10 cellular contexts compared by ENCODE assay signal in genomic region chr16:11370084-11370931, GRCh38. TPM values are rescaled to one million over a fixed set of nuclear protein-coding genes. Genes with fewer than 3 reads are reported as not detected.
A peak's percentile ranks its signal among the peaks of the same experiment; 100 is the strongest.
DNase-seq lines count a peak whose midpoint lies in the region; ATAC-seq and FAIRE-seq lines count a peak whose summit lies in the region.
"Had no signal": no experiment of that assay in that cellular context is flagged by ENCODE, and none has a peak within 500 bp of the region (broad histone marks: within the 10 kb centered on the region; RNA-seq: fewer than 3 reads in every experiment).

No MANE protein-coding gene starts in this region.

- H3K27ac Mint-ChIP-seq in natural killer cell treated with Interleukin-12 subunit alpha and Interleukin-12 subunit beta and Interleukin-15 and Interleukin-18, amount 100 ng/mL, for 72 hours: no peak overlapping the region

- ATAC-seq in HG02759 (IDR thresholded peaks at IDR 0.05; ENCODE audit: unreplicated experiment) (peak; percentile 82), GM18502 (IDR thresholded peaks at IDR 0.05; ENCODE audit: poor library complexity, unreplicated experiment) (no peak)
- ATAC-seq in natural killer cell treated with Interleukin-12 subunit alpha and Interleukin-12 subunit beta and Interleukin-15 and Interleukin-18, amount 100 ng/mL, for 72 hours: peak in 1 of 2 donors; percentile 51

- no peak overlapping the region for H3K56ac ChIP-seq in mesendoderm (ENCODE audit: low read length)

- WGBS in mesendoderm (ENCODE audit: extremely low coverage, insufficient coverage, low lambda C conversion rate): no CpG with 5 or more reads among the region's 7 CpGs

- H3K4me1 Mint-ChIP-seq in natural killer cell treated with Interleukin-12 subunit alpha and Interleukin-12 subunit beta and Interleukin-15 and Interleukin-18, amount 100 ng/mL, for 72 hours (ENCODE audit: low read depth in 2 of 2): peaks cover 18 to 21% of the 10 kb centered on the region in 2 donors

- H3K27me3 Mint-ChIP-seq in natural killer cell treated with Interleukin-12 subunit alpha and Interleukin-12 subunit beta and Interleukin-15 and Interleukin-18, amount 100 ng/mL, for 72 hours: peaks cover 7 to 9% of the 10 kb centered on the region in 2 donors

- H2AK5ac ChIP-seq in mesendoderm (ENCODE audit: low read length): no peak overlapping the region

- no peak overlapping the region for H2BK15ac ChIP-seq in mesendoderm (replicated peaks; ENCODE audit: low read depth)

- H4K5ac ChIP-seq in mesendoderm (ENCODE audit: low read length): no peak overlapping the region

- no peak overlapping the region for H3K4ac ChIP-seq in mesendoderm (ENCODE audit: low read depth, low read length)

- H3K4me3 Mint-ChIP-seq in natural killer cell treated with Interleukin-12 subunit alpha and Interleukin-12 subunit beta and Interleukin-15 and Interleukin-18, amount 100 ng/mL, for 72 hours: peak overlapping the region; percentile 25

- no peak overlapping the region for H3K4me3 ChIP-seq in mesendoderm (ENCODE audit: low read length)
- H3K4me3 ChIP-seq: ascending aorta, SJSA1 had no signal

- no peaks in the 10 kb centered on the region for H3K36me3 ChIP-seq in mesendoderm (ENCODE audit: control insufficient read depth, insufficient read depth, low read length)
- H3K36me3 ChIP-seq: ascending aorta, SJSA1 had no signal

- H3K18ac ChIP-seq in mesendoderm (ENCODE audit: low read length): no peak overlapping the region

- DNase-seq in GM18507 (ENCODE audit: extremely low spot score, insufficient read length, low read depth): no peak
- DNase-seq in UCSD-AML1 (lab: John Stamatoyannopoulos, UW; ENCODE audit: unreplicated experiment): peak; percentile 30
- no peak for DNase-seq in natural killer cell treated with Interleukin-12 subunit alpha and Interleukin-12 subunit beta and Interleukin-15 and Interleukin-18, amount 100 ng/mL, for 72 hours (ENCODE audit: low spot score)
- DNase-seq in NCI-H526 treated with DMSO at 0.1 percent for 48 hours (lab: John Stamatoyannopoulos, UW): no peak
- DNase-seq in mesendoderm: no peak
- no peak for DNase-seq in NCI-H1436 (lab: John Stamatoyannopoulos, UW)

- no peak overlapping the region for H3K4me2 ChIP-seq in mesendoderm (ENCODE audit: low read length)

- no peaks in the 10 kb centered on the region for H3K9me3 Mint-ChIP-seq in natural killer cell treated with Interleukin-12 subunit alpha and Interleukin-12 subunit beta and Interleukin-15 and Interleukin-18, amount 100 ng/mL, for 72 hours

- FAIRE-seq in GM18507 (lab: Jason Lieb, UNC): peak; percentile 45

- H3K36me3 Mint-ChIP-seq in natural killer cell treated with Interleukin-12 subunit alpha and Interleukin-12 subunit beta and Interleukin-15 and Interleukin-18, amount 100 ng/mL, for 72 hours: no peaks in the 10 kb centered on the region

- H3K23ac ChIP-seq in mesendoderm (ENCODE audit: low read length): no peak overlapping the region

- H3K79me1 ChIP-seq in mesendoderm (ENCODE audit: low read length): no peaks in the 10 kb centered on the region

- H3K27ac ChIP-seq in mesendoderm (ENCODE audit: low read depth, low read length): no peak overlapping the region
- H3K27ac ChIP-seq: ascending aorta, SJSA1 had no signal

- H3K27me3 ChIP-seq in mesendoderm (ENCODE audit: insufficient read depth, low read length, poor library complexity): no peaks in the 10 kb centered on the region
- H3K27me3 ChIP-seq: ascending aorta, SJSA1 had no signal

- H3K79me2 ChIP-seq in mesendoderm (ENCODE audit: control insufficient read depth, insufficient read depth, low read length): no peaks in the 10 kb centered on the region

- no peak overlapping the region for H2BK120ac ChIP-seq in mesendoderm (ENCODE audit: low read depth, low read length)

- H3K9ac ChIP-seq in mesendoderm (ENCODE audit: low read length): no peak overlapping the region

- no peak overlapping the region for H2BK5ac ChIP-seq in mesendoderm (ENCODE audit: low read length)

- no peak overlapping the region for H4K8ac ChIP-seq in mesendoderm (ENCODE audit: low read depth, low read length)

- no peaks in the 10 kb centered on the region for H3K4me1 ChIP-seq in mesendoderm (ENCODE audit: control insufficient read depth, low read depth, low read length)
- H3K4me1 ChIP-seq: ascending aorta had no signal

RNA-seq across cellular contexts. Expression of gene RMI2, which starts 25.0 kb away (rescaled TPM):
- 10 to 100 TPM; 11.6 to 15.2 TPM for total RNA-seq in natural killer cell treated with Interleukin-12 subunit alpha and Interleukin-12 subunit beta and Interleukin-15 and Interleukin-18, amount 100 ng/mL, for 72 hours
- 57.3 TPM for polyA plus RNA-seq in mesendoderm (2013, experiment 1 of 2)
- 58.1 TPM for polyA plus RNA-seq in mesendoderm (2013, experiment 2 of 2)
- total RNA-seq: ascending aorta had no signal
